Comparison of ENCODE assay signal across 1 cellular context in genomic region chr16:66691234-66691633, GRCh38.
TF ChIP-seq lines count a peak whose summit lies in the region.

No MANE protein-coding gene starts in this region.

TF ChIP-seq in WTC11, 78 proteins besides CTCF, POLR2A, EP300 and RAD21 (continued from another document):
- TF ChIP-seq USF1 (CRISPR knock-in tag; IDR thresholded peaks at IDR 0.05): no peak
- TF ChIP-seq AFF4 (CRISPR knock-in tag; IDR thresholded peaks at IDR 0.05; ENCODE audit: borderline replicate concordance): no peak
- no peak for TF ChIP-seq ZNF317 (CRISPR knock-in tag; IDR thresholded peaks at IDR 0.05; ENCODE audit: borderline replicate concordance, low read depth)
